ENCODE assay signal across 9 cellular contexts in genomic region chr19:12955996-12956395, GRCh38. TPM values are rescaled to one million over a fixed set of nuclear protein-coding genes. Genes with fewer than 3 reads are reported as not detected.
DNase-seq lines count a peak whose midpoint lies in the region; ATAC-seq, FAIRE-seq and TF ChIP-seq lines count a peak whose summit lies in the region.
"Had no signal": no experiment of that assay in that cellular context is flagged by ENCODE, and none has a peak within 500 bp of the region (broad histone marks: within the 10 kb centered on the region; RNA-seq: fewer than 3 reads in every experiment).

No MANE protein-coding gene starts in this region.

- peaks cover 63% of the 10 kb centered on the region for H3K79me2 ChIP-seq in DOHH2 (ENCODE audit: control insufficient read depth, low read length)

- no peak for ATAC-seq in Panc1
- no peak for ATAC-seq in pancreas
- no peak for ATAC-seq in HG02571 (IDR thresholded peaks at IDR 0.05; ENCODE audit: unreplicated experiment)
- no peak for ATAC-seq in HG02798 (IDR thresholded peaks at IDR 0.05; ENCODE audit: poor library complexity, unreplicated experiment)

- intact Hi-C loops in Panc1 (cut with micrococcal nuclease; ENCODE audit: unreplicated experiment) (no loop called here), pancreas (cut with DNase I) (no loop called here)

- H3K27me3 ChIP-seq in DOHH2 (ENCODE audit: control insufficient read depth, low read length), result no peaks in the 10 kb centered on the region
- no peaks in the 10 kb centered on the region for H3K27me3 ChIP-seq in Panc1 (ENCODE audit: control insufficient read depth, insufficient read depth, low read length)
- no peaks in the 10 kb centered on the region for H3K27me3 ChIP-seq in pancreas

- H4K20me1 ChIP-seq in DOHH2 (ENCODE audit: control insufficient read depth, insufficient read depth, low read depth, low read length), result no peaks in the 10 kb centered on the region; the same call in 1 of the 2 replicates

- H3K9me2 ChIP-seq in DOHH2 (replicated peaks; ENCODE audit: control insufficient read depth, low read length), result no peaks in the 10 kb centered on the region

- H3K4me1 ChIP-seq in DOHH2 (ENCODE audit: control insufficient read depth, low read length) (peaks cover 37% of the 10 kb centered on the region), Panc1 (ENCODE audit: control insufficient read depth, insufficient read depth, low read length) (peaks cover 30% of the 10 kb centered on the region), pancreas (peaks cover 0 to 8% (median 7%) of the 10 kb centered on the region in 3 donors)

- DNase-seq in Panc1 (ENCODE audit: low read depth, low spot score), result no peak
- no peak for DNase-seq in epithelial cell of prostate (ENCODE audit: low read depth, low spot score)
- DNase-seq in pancreas, result no peak
- DNase-seq in NCI-H2171 (lab: John Stamatoyannopoulos, UW), result no peak
- no peak for DNase-seq in NCI-H748 (lab: John Stamatoyannopoulos, UW; ENCODE audit: unreplicated experiment)

- 37 to 42% methylated on average over 12 of the region's 12 CpGs for WGBS in pancreas, 2 donors

- H3K36me3 ChIP-seq in DOHH2 (ENCODE audit: control insufficient read depth, low read length) (peaks cover 54% of the 10 kb centered on the region), Panc1 (ENCODE audit: control insufficient read depth, insufficient read depth, low read length) (peaks cover 7% of the 10 kb centered on the region), pancreas (peaks cover 0 to 14% (median 9%) of the 10 kb centered on the region in 3 donors)

- no peak for FAIRE-seq in pancreas (lab: Jason Lieb, UNC)

- in situ Hi-C loops in Panc1 (cut with HindIII; ENCODE audit: low pct_unique_long_range_greater_than_20kb, low sequenced_read_pairs), result no loop called here

- no peak for TF ChIP-seq CTCF in DOHH2 (IDR thresholded peaks at IDR 0.05; ENCODE audit: low read depth, low read length, poor library complexity, severe bottlenecking)
- no peak for TF ChIP-seq CTCF in Panc1 (IDR thresholded peaks at IDR 0.05)
- no peak for TF ChIP-seq CTCF in pancreas (IDR thresholded peaks at IDR 0.05)

- H3F3A ChIP-seq in DOHH2 (ENCODE audit: control insufficient read depth, insufficient read depth), result peaks cover 31% of the 10 kb centered on the region

- CTCF ChIA-PET in Panc1 (lab: Charles Lee), result no interaction called here

- peak overlapping the region; percentile 54 for H3K27ac ChIP-seq in DOHH2 (ENCODE audit: low read depth, low read length)
- peak overlapping the region; percentile 58 for H3K27ac ChIP-seq in Panc1 (ENCODE audit: low read length)
- H3K27ac ChIP-seq in epithelial cell of prostate, result peak overlapping the region; percentile 80
- peak overlapping the region in 1 of 4 donors; percentile 88 for H3K27ac ChIP-seq in pancreas

- BruUV-seq in Panc1 (replicated peaks; lab: Mats Ljungman, UMichigan), result no TSS peak

- H3K4me2 ChIP-seq in DOHH2 (ENCODE audit: low read length), result peak overlapping the region; percentile 77

- peak overlapping the region; percentile 96 for H3K4me3 ChIP-seq in DOHH2 (ENCODE audit: low read length)
- H3K4me3 ChIP-seq in Panc1 (ENCODE audit: low read depth in 2 of 2, low read length in 2 of 2), result peak overlapping the region; percentile 72 to 78
- H3K4me3 ChIP-seq in pancreas, result peak overlapping the region; percentile 49 to 96 (median 88)

- H3K9me3 ChIP-seq in DOHH2 (ENCODE audit: control insufficient read depth, insufficient read depth, low read length) (no peaks in the 10 kb centered on the region), Panc1 (ENCODE audit: control insufficient read depth, insufficient read depth, low read depth, low read length) (no peaks in the 10 kb centered on the region), pancreas (no peaks in the 10 kb centered on the region)

- POLR2A ChIA-PET in Panc1 (lab: Charles Lee), result no interaction called here

RNA-seq across cellular contexts. Expression of gene GADD45GIP1, which starts 1.0 kb away (rescaled TPM):
- total RNA-seq in Panc1 (2021; ENCODE audit: unreplicated experiment), result 36.7 TPM
- polyA plus RNA-seq in Panc1 (2012; ENCODE audit: insufficient read length), result 86.1 TPM
- total RNA-seq in pancreas, result 10 to 100 TPM in 3 of 6 donors, 1 to 10 TPM in 3; 6.0 to 10.7 (median 9.8) TPM
- polyA plus RNA-seq in pancreas, result 10 to 100 TPM; 25.3 to 37.4 TPM

RNA-seq across cellular contexts. Expression of gene RAD23A, which starts 10.3 kb away (rescaled TPM):
- total RNA-seq in Panc1 (2021; ENCODE audit: unreplicated experiment), result 111 TPM
- polyA plus RNA-seq in Panc1 (2012; ENCODE audit: insufficient read length), result 173 TPM
- 10 to 100 TPM; 35.0 to 60.2 (median 45.9) TPM for total RNA-seq in pancreas
- polyA plus RNA-seq in pancreas, result 10 to 100 TPM; 91.5 to 99.1 TPM

RNA-seq across cellular contexts. Expression of gene DAND5, which starts 13.4 kb away (rescaled TPM):
- total RNA-seq in Panc1 (2021; ENCODE audit: unreplicated experiment) (0.54 TPM), pancreas (under 1 TPM in 3 of 6 donors, not detected in 3; 0.12 to 0.23 (median 0.12) TPM)
- polyA plus RNA-seq in Panc1 (2012; ENCODE audit: insufficient read length), result 1.5 TPM
- polyA plus RNA-seq in pancreas, result under 1 TPM in 1 of 2 donors, not detected in 1; 0.16 TPM
- total RNA-seq: posterior vena cava had no signal

RNA-seq across cellular contexts. Expression of gene CALR, which starts 17.6 kb away (rescaled TPM):
- total RNA-seq in Panc1 (2021; ENCODE audit: unreplicated experiment), result 1,060 TPM
- 775 TPM for polyA plus RNA-seq in Panc1 (2012; ENCODE audit: insufficient read length)
- total RNA-seq in pancreas, result 100 to 1,000 TPM; 279 to 681 (median 373) TPM
- 100 to 1,000 TPM; 132 to 263 TPM for polyA plus RNA-seq in pancreas

RNA-seq across cellular contexts. Expression of gene FARSA, which starts 22.5 kb away (rescaled TPM):
- 80.3 TPM for total RNA-seq in Panc1 (2021; ENCODE audit: unreplicated experiment)
- 73.4 TPM for polyA plus RNA-seq in Panc1 (2012; ENCODE audit: insufficient read length)
- 10 to 100 TPM; 19.4 to 46.0 (median 29.0) TPM for total RNA-seq in pancreas
- polyA plus RNA-seq in pancreas, result 10 to 100 TPM; 30.4 to 31.0 TPM
